In genomic region chr4:165381821-165382373, GRCh38 we compare ENCODE assay signal across 1 cellular context.
TF ChIP-seq lines count a peak whose summit lies in the region.

No MANE protein-coding gene starts in this region.

TF ChIP-seq in GM23338, 12 proteins besides CTCF, POLR2A, EP300 and RAD21:
- TF ChIP-seq ZNF462 (CRISPR knock-in tag; IDR thresholded peaks at IDR 0.05) (no peak), POLR2AphosphoS5 (IDR thresholded peaks at IDR 0.05; ENCODE audit: low read depth) (no peak), NANOG (IDR thresholded peaks at IDR 0.05; ENCODE audit: borderline replicate concordance) (no peak), REST (IDR thresholded peaks at IDR 0.05; ENCODE audit: unreplicated experiment) (no peak), EZH2 (IDR thresholded peaks at IDR 0.05; ENCODE audit: low read depth, unreplicated experiment) (no peak), ZNF331 (CRISPR knock-in tag; IDR thresholded peaks at IDR 0.05; ENCODE audit: low read depth) (no peak), ETS1 (IDR thresholded peaks at IDR 0.05) (no peak), STAT1 (IDR thresholded peaks at IDR 0.05; ENCODE audit: unreplicated experiment) (no peak), ZNF114 (CRISPR knock-in tag; IDR thresholded peaks at IDR 0.05) (no peak)
